ENCODE assay signal across 8 cellular contexts in the genomic region with DNA sequence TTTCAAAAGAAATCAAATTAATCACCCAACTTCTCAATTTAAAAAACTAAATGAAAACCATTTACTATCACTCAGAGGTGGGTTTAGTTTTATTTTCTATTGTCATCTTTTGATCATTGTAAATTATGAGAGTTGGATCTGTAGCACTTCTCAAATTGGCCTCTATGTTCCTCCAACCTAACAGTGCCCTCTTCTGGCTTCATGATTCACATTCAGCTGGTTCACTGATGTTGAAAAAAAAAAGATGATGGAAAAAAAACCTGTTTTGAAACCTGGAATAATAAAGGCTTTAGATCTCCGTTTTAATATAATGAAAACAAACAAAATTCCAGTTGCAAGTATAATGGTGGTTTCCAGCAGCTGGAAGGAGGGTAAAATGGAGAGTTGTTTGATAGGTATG. TPM values are rescaled to one million over a fixed set of nuclear protein-coding genes. Genes with fewer than 3 reads are reported as not detected.
DNase-seq lines count a peak whose midpoint lies in the region; ATAC-seq and TF ChIP-seq lines count a peak whose summit lies in the region.

No MANE protein-coding gene starts in this region.

- no peak for TF ChIP-seq POLR2A in uterus (IDR thresholded peaks at IDR 0.05)
- no peak for TF ChIP-seq POLR2A in gastrocnemius medialis (IDR thresholded peaks at IDR 0.05)

- H3K27ac ChIP-seq in uterus, result no peak overlapping the region
- H3K27ac ChIP-seq in gastrocnemius medialis, result no peak overlapping the region

- H3K9me3 Mint-ChIP-seq in activated CD8-positive, alpha-beta memory T cell treated with anti-CD3 and anti-CD28 coated beads, Interleukin-2, amount 10 ng/mL, durations not matched to agents 7 days and 5 days (ENCODE audit: low read depth), result no peaks in the 10 kb centered on the region

- H3K9me3 ChIP-seq in uterus (no peaks in the 10 kb centered on the region), gastrocnemius medialis (no peaks in the 10 kb centered on the region)

- H3K4me1 ChIP-seq in uterus (no peaks in the 10 kb centered on the region), gastrocnemius medialis (no peaks in the 10 kb centered on the region)

- no peaks in the 10 kb centered on the region for H3K36me3 Mint-ChIP-seq in activated CD8-positive, alpha-beta memory T cell treated with anti-CD3 and anti-CD28 coated beads, Interleukin-2, amount 10 ng/mL, durations not matched to agents 7 days and 5 days

- peaks cover 17% of the 10 kb centered on the region for H3K4me1 Mint-ChIP-seq in activated CD8-positive, alpha-beta memory T cell treated with anti-CD3 and anti-CD28 coated beads, Interleukin-2, amount 10 ng/mL, durations not matched to agents 7 days and 5 days

- H3K4me3 Mint-ChIP-seq in activated CD8-positive, alpha-beta memory T cell treated with anti-CD3 and anti-CD28 coated beads, Interleukin-2, amount 10 ng/mL, durations not matched to agents 7 days and 5 days, result no peak overlapping the region

- peak; percentile 41 for DNase-seq in activated CD8-positive, alpha-beta memory T cell treated with anti-CD3 and anti-CD28 coated beads, Interleukin-2, amount 10 ng/mL, durations not matched to agents 7 days and 5 days
- no peak for DNase-seq in activated CD8-positive, alpha-beta memory T cell treated with anti-CD3 and anti-CD28 coated beads, Interleukin-2, amount 50 U/mL, for 4 hours
- DNase-seq in HEK293T (ENCODE audit: extremely low spot score) (peak; percentile 34), NCI-H2196 treated with DMSO at 0.1 percent for 48 hours (lab: John Stamatoyannopoulos, UW; ENCODE audit: unreplicated experiment) (peak; percentile 30), amniotic epithelial cell (ENCODE audit: low read depth) (peak; percentile 54), kidney epithelial cell (ENCODE audit: low read depth) (no peak), uterus (no peak), gastrocnemius medialis (no peak)

- intact Hi-C loops in uterus (cut with DNase I; ENCODE audit: low total_unique reads) (no loop called here), gastrocnemius medialis (cut with DNase I; ENCODE audit: low total_unique reads) (no loop called here)

- POLR2A ChIA-PET in HEK293T (lab: Yijun Ruan, JAX), result no interaction called here

- ATAC-seq in activated CD8-positive, alpha-beta memory T cell treated with anti-CD3 and anti-CD28 coated beads, Interleukin-2, amount 10 ng/mL, durations not matched to agents 7 days and 5 days, result peak; percentile 64
- no peak for ATAC-seq in gastrocnemius medialis

- H3K36me3 ChIP-seq in kidney epithelial cell (ENCODE audit: control insufficient read depth, insufficient read depth, low read length) (no peaks in the 10 kb centered on the region), uterus (no peaks in the 10 kb centered on the region), gastrocnemius medialis (no peaks in the 10 kb centered on the region)

- H3K27ac Mint-ChIP-seq in activated CD8-positive, alpha-beta memory T cell treated with anti-CD3 and anti-CD28 coated beads, Interleukin-2, amount 10 ng/mL, durations not matched to agents 7 days and 5 days, result no peak overlapping the region

- TF ChIP-seq CTCF in kidney epithelial cell (IDR thresholded peaks at IDR 0.05; ENCODE audit: insufficient read depth, low read length, poor library complexity, severe bottlenecking) (peak; percentile 65), uterus (IDR thresholded peaks at IDR 0.05) (peak; percentile 39 to 49 (median 44)), gastrocnemius medialis (IDR thresholded peaks at IDR 0.05 in 4 of 5, conservative IDR thresholded peaks at IDR 0.05 in 1 of 5) (peak in 2 of 5 experiments; percentile 45 to 56)

- H3K27me3 Mint-ChIP-seq in activated CD8-positive, alpha-beta memory T cell treated with anti-CD3 and anti-CD28 coated beads, Interleukin-2, amount 10 ng/mL, durations not matched to agents 7 days and 5 days, result no peaks in the 10 kb centered on the region

- no peaks in the 10 kb centered on the region for H3K27me3 ChIP-seq in kidney epithelial cell (ENCODE audit: control insufficient read depth, insufficient read depth, low read length)
- H3K27me3 ChIP-seq in uterus, result no peaks in the 10 kb centered on the region
- H3K27me3 ChIP-seq in gastrocnemius medialis, result no peaks in the 10 kb centered on the region

- no peak overlapping the region for H3K4me3 ChIP-seq in kidney epithelial cell (ENCODE audit: low read depth, low read length)
- H3K4me3 ChIP-seq in uterus, result no peak overlapping the region
- no peak overlapping the region for H3K4me3 ChIP-seq in gastrocnemius medialis

- CTCF ChIA-PET in activated CD8-positive, alpha-beta memory T cell treated with anti-CD3 and anti-CD28 coated beads, Interleukin-2, amount 10 ng/mL, durations not matched to agents 7 days and 5 days (lab: Charles Lee), result interaction anchor here (0.9 to 2.8 kb wide), 4 partner anchors 442 to 493 kb away, joined by 3 to 17 read pairs (median 3); no protein-coding TSS in a partner anchor
- CTCF ChIA-PET in HEK293T (lab: Yijun Ruan, JAX), result interaction anchor here (0.6 kb wide), 1 partner anchor 478 kb away, joined by 3 read pairs; no protein-coding TSS in a partner anchor

- in situ Hi-C loops in gastrocnemius medialis (cut with MboI; ENCODE audit: low sequenced_read_pairs in 4 of 4), result loop anchor here in 3 of 4 donors (25.0 kb wide), 3 partner anchors 164 to 1014 kb away; partner anchors contain the start of genes KLF8 (in 1 of the 3), RRAGB (in 1 of the 3) and UBQLN2 (in 1 of the 3)

TF ChIP-seq in HEK293T, 16 proteins besides CTCF, POLR2A, EP300 and RAD21:
- no peak for TF ChIP-seq FOXA1 (IDR thresholded peaks at IDR 0.05)
- no peak for TF ChIP-seq CTBP1 (IDR thresholded peaks at IDR 0.05; ENCODE audit: borderline replicate concordance)
- no peak for TF ChIP-seq FOXK2 (IDR thresholded peaks at IDR 0.05)
- peak; percentile 86 for TF ChIP-seq ZNF384 (IDR thresholded peaks at IDR 0.05)
- no peak for TF ChIP-seq NFRKB (IDR thresholded peaks at IDR 0.05)

RNA-seq across cellular contexts. Expression of gene NBDY, which starts 2.4 kb away (rescaled TPM):
- total RNA-seq in activated CD8-positive, alpha-beta memory T cell treated with anti-CD3 and anti-CD28 coated beads, Interleukin-2, amount 10 ng/mL, durations not matched to agents 7 days and 5 days, result 10 to 100 TPM; 30.4 to 40.1 TPM
- total RNA-seq in kidney epithelial cell, result 17.0 and 21.5 TPM in 2 replicates
- 10 to 100 TPM in 2 of 4 donors, 1 to 10 TPM in 1, under 1 TPM in 1; 0.51 to 40.4 (median 13.3) TPM for total RNA-seq in uterus
- 1 to 10 TPM; 3.7 to 9.8 (median 5.9) TPM for total RNA-seq in gastrocnemius medialis

Comparison
In these comparisons a context has a peak if more than half of its experiments do, and no peak if none do; other contexts are left out.
1. DNase-seq: peak in activated CD8-positive, alpha-beta memory T cell treated with anti-CD3 and anti-CD28 coated beads, Interleukin-2, amount 10 ng/mL, durations not matched to agents 7 days and 5 days (single experiment), HEK293T (single experiment), NCI-H2196 treated with DMSO at 0.1 percent for 48 hours (single experiment) and amniotic epithelial cell (single experiment); none in activated CD8-positive, alpha-beta memory T cell treated with anti-CD3 and anti-CD28 coated beads, Interleukin-2, amount 50 U/mL, for 4 hours (single experiment), kidney epithelial cell (single experiment), uterus (0 of 2) and gastrocnemius medialis (0 of 2).